11 cellular contexts compared by ENCODE assay signal in the genomic region with DNA sequence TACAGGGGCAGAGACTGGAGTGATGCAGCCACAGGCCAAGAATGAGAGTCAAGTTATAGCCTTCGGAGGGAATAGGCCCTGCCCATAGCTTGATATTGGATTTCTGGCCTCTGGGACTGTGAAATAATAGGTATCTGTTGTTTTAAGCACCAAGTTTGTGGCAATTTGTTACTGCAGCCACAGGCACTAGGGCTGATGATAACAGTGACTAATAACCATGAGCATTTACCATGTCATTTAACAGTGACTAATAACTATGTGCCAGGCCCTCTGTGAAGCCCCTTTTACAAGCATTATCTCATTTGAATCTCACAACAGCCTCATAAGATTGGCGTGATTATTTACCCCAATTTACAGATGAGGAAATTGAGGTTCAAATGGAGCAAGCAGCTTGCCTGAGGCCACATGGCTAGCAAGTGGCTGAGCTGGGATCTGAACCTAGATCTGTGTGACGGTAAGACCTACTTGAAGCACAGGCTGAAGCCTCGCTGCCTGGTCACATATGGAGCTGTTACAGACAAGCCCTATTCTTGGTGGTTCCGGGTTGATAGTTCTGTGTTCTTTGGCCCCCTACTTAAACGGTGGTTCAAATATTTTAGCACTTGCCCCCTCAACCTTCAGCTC.
A peak's percentile ranks its signal among the peaks of the same experiment; 100 is the strongest.
DNase-seq lines count a peak whose midpoint lies in the region; ATAC-seq, FAIRE-seq and TF ChIP-seq lines count a peak whose summit lies in the region.
"Had no signal": no experiment of that assay in that cellular context is flagged by ENCODE, and none has a peak within 500 bp of the region (broad histone marks: within the 10 kb centered on the region; RNA-seq: fewer than 3 reads in every experiment).

No MANE protein-coding gene starts in this region.

- no peak overlapping the region for H3K27ac ChIP-seq in WERI-Rb-1

- H3K27me3 ChIP-seq in WERI-Rb-1 (ENCODE audit: insufficient read depth, low read depth, severe bottlenecking): no peaks in the 10 kb centered on the region

- ATAC-seq in GM18502 (IDR thresholded peaks at IDR 0.05; ENCODE audit: poor library complexity, unreplicated experiment): no peak

- peaks cover 4% of the 10 kb centered on the region for H3K36me3 Mint-ChIP-seq in activated naive CD4-positive, alpha-beta T cell treated with anti-CD3 and anti-CD28 coated beads for 36 hours (ENCODE audit: low read depth)

- H3K9me3 ChIP-seq in WERI-Rb-1 (ENCODE audit: severe bottlenecking): no peaks in the 10 kb centered on the region

- H3K4me3 ChIP-seq in epithelial cell of esophagus (ENCODE audit: low read length): no peak overlapping the region
- no peak overlapping the region for H3K4me3 ChIP-seq in skeletal muscle cell (ENCODE audit: low read depth, low read length)
- H3K4me3 ChIP-seq in WERI-Rb-1 (ENCODE audit: low read depth, low read length): no peak overlapping the region

- intact Hi-C loops in activated naive CD4-positive, alpha-beta T cell treated with anti-CD3 and anti-CD28 coated beads for 36 hours (cut with micrococcal nuclease): no loop called here

- no peaks in the 10 kb centered on the region for H3K36me3 ChIP-seq in WERI-Rb-1

- FAIRE-seq in RCC 7860 (lab: Jason Lieb, UNC): peak; percentile 47

- no peaks in the 10 kb centered on the region for H3K9me3 Mint-ChIP-seq in activated naive CD4-positive, alpha-beta T cell treated with anti-CD3 and anti-CD28 coated beads for 36 hours
- H3K9me3 Mint-ChIP-seq: activated T-cell treated with anti-CD3 and anti-CD28 coated beads, Interleukin-2, amount 50 U/mL, for 24 hours had no signal

- DNase-seq in Daoy (ENCODE audit: low read depth) (peak; percentile 68), RCC 7860 (ENCODE audit: low spot score) (peak; percentile 58), epithelial cell of esophagus (ENCODE audit: low read depth) (peak; percentile 62), skeletal muscle cell (ENCODE audit: low read depth) (peak; percentile 38), WERI-Rb-1 (no peak)
- no peak for DNase-seq in activated CD4-positive, alpha-beta T cell treated with anti-CD3 and anti-CD28 coated beads, Interleukin-2, amount 50 U/mL, for 4 hours
- DNase-seq in activated naive CD4-positive, alpha-beta T cell treated with anti-CD3 and anti-CD28 coated beads for 36 hours: no peak
- DNase-seq: activated T-cell treated with anti-CD3 and anti-CD28 coated beads, Interleukin-2, amount 50 U/mL, for 24 hours; cerebellar nuclear complex; NCI-H2171 treated with DMSO at 0.1 percent for 48 hours had no signal

- H3K4me1 Mint-ChIP-seq in activated naive CD4-positive, alpha-beta T cell treated with anti-CD3 and anti-CD28 coated beads for 36 hours (ENCODE audit: low read depth): peaks cover 6% of the 10 kb centered on the region

- H3K27me3 Mint-ChIP-seq in activated naive CD4-positive, alpha-beta T cell treated with anti-CD3 and anti-CD28 coated beads for 36 hours (ENCODE audit: low read depth): no peaks in the 10 kb centered on the region
- H3K27me3 Mint-ChIP-seq: activated T-cell treated with anti-CD3 and anti-CD28 coated beads, Interleukin-2, amount 50 U/mL, for 24 hours had no signal

- H3K27ac Mint-ChIP-seq in activated naive CD4-positive, alpha-beta T cell treated with anti-CD3 and anti-CD28 coated beads for 36 hours: no peak overlapping the region
- H3K27ac Mint-ChIP-seq: activated T-cell treated with anti-CD3 and anti-CD28 coated beads, Interleukin-2, amount 50 U/mL, for 24 hours had no signal

- no peak for TF ChIP-seq CTCF in epithelial cell of esophagus (IDR thresholded peaks at IDR 0.05; ENCODE audit: insufficient read depth, low read depth, low read length, missing control alignments)
- no peak for TF ChIP-seq CTCF in WERI-Rb-1 (IDR thresholded peaks at IDR 0.05; ENCODE audit: low read depth, low read length)

- H3K4me3 Mint-ChIP-seq in activated naive CD4-positive, alpha-beta T cell treated with anti-CD3 and anti-CD28 coated beads for 36 hours: no peak overlapping the region
- H3K4me3 Mint-ChIP-seq: activated T-cell treated with anti-CD3 and anti-CD28 coated beads, Interleukin-2, amount 50 U/mL, for 24 hours had no signal

- CTCF ChIA-PET in activated naive CD4-positive, alpha-beta T cell treated with anti-CD3 and anti-CD28 coated beads for 36 hours (lab: Charles Lee): no interaction called here

Comparison
In these comparisons a context has a peak if more than half of its experiments do, and no peak if none do; other contexts are left out.
1. DNase-seq: peak in Daoy (single experiment), RCC 7860 (single experiment), epithelial cell of esophagus (single experiment) and skeletal muscle cell (single experiment); none in activated CD4-positive, alpha-beta T cell treated with anti-CD3 and anti-CD28 coated beads, Interleukin-2, amount 50 U/mL, for 4 hours (0 of 2), activated naive CD4-positive, alpha-beta T cell treated with anti-CD3 and anti-CD28 coated beads for 36 hours (single experiment) and WERI-Rb-1 (single experiment).